21 cellular contexts compared by ENCODE assay signal in the genomic region with DNA sequence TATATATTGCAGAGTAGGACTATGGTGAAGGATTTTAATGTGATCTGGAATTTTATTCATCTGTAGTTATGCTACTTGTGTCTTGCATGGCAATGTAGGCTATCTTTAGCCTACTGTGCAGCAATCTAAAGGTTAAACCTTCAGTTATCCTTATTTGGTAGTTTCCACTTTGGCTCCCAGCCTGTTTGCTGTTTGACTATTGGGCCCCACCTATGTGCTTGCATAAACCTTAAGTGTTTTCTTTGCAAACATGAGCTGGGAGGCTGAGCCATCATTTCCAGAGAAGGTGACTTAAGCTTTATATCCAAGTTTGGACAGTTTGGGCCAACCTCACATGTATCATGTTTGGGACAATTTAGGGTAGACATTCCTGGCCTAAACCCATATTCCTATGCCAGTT.
A peak's percentile ranks its signal among the peaks of the same experiment; 100 is the strongest.
DNase-seq lines count a peak whose midpoint lies in the region; ATAC-seq and TF ChIP-seq lines count a peak whose summit lies in the region.
"Had no signal": no experiment of that assay in that cellular context is flagged by ENCODE, and none has a peak within 500 bp of the region (broad histone marks: within the 10 kb centered on the region; RNA-seq: fewer than 3 reads in every experiment).

No MANE protein-coding gene starts in this region.

- ATAC-seq in left lung (peak; percentile 87), GM21423 (IDR thresholded peaks at IDR 0.05; ENCODE audit: unreplicated experiment) (no peak)
- ATAC-seq: GM23338, T-cell had no signal

- H3K4me3 ChIP-seq in LNCaP clone FGC (ENCODE audit: low read depth, low read length) (no peak overlapping the region), left lung (no peak overlapping the region)
- H3K4me3 ChIP-seq: BLaER1, GM23338 had no signal

- no peak for TF ChIP-seq CTCF in LNCaP clone FGC (IDR thresholded peaks at IDR 0.05; ENCODE audit: control insufficient read depth, extremely low read depth, insufficient read depth)
- TF ChIP-seq CTCF in left lung (IDR thresholded peaks at IDR 0.05): no peak
- TF ChIP-seq CTCF in type B pancreatic cell (conservative IDR thresholded peaks at IDR 0.05): no peak

- intact Hi-C loops in left lung (cut with DNase I): no loop called here

- H3K9me3 Mint-ChIP-seq in type B pancreatic cell: peaks cover 11% of the 10 kb centered on the region

- no peaks in the 10 kb centered on the region for H3K4me1 Mint-ChIP-seq in type B pancreatic cell (ENCODE audit: unreplicated experiment)
- H3K4me1 Mint-ChIP-seq: CD4-positive, CD25-positive, alpha-beta regulatory T cell; GM23338; H9; T-cell had no signal

- DNase-seq in DMS53 (lab: John Stamatoyannopoulos, UW) (peak; percentile 76), LNCaP clone FGC (ENCODE audit: low read depth) (peak; percentile 2), SHP77 (lab: John Stamatoyannopoulos, UW) (peak; percentile 32 to 38), left lung (peak in 1 of 2 donors; percentile 33), type B pancreatic cell (ENCODE audit: extremely low spot score, unreplicated experiment) (no peak), NCI-H2107 treated with DMSO at 0.1 percent for 48 hours (lab: John Stamatoyannopoulos, UW; ENCODE audit: unreplicated experiment) (no peak)
- DNase-seq: CD4-positive, CD25-positive, alpha-beta regulatory T cell; DMS153; H9; IMR-90; KG1; NCI-H1092; NCI-H1417 treated with DMSO at 0.1 percent for 48 hours; NCI-H187; NCI-H2107; NCI-H446; NCI-H526 treated with DMSO at 0.1 percent for 48 hours; T-cell had no signal

- H3K36me3 Mint-ChIP-seq in type B pancreatic cell: no peaks in the 10 kb centered on the region
- H3K36me3 Mint-ChIP-seq: CD4-positive, CD25-positive, alpha-beta regulatory T cell; T-cell had no signal

- H3K36me3 ChIP-seq in left lung: no peaks in the 10 kb centered on the region
- H3K36me3 ChIP-seq: BLaER1 had no signal

- no peak overlapping the region for H3K27ac Mint-ChIP-seq in type B pancreatic cell
- H3K27ac Mint-ChIP-seq: CD4-positive, CD25-positive, alpha-beta regulatory T cell; GM23338; H9; T-cell had no signal

- no peaks in the 10 kb centered on the region for H3K27me3 ChIP-seq in left lung
- H3K27me3 ChIP-seq: BLaER1 had no signal

- no peaks in the 10 kb centered on the region for H3K27me3 Mint-ChIP-seq in type B pancreatic cell
- H3K27me3 Mint-ChIP-seq: CD4-positive, CD25-positive, alpha-beta regulatory T cell; T-cell had no signal

- H3K9me3 ChIP-seq in left lung: peaks cover 0 to 16% of the 10 kb centered on the region in 2 donors

- H3K4me3 Mint-ChIP-seq in type B pancreatic cell: no peak overlapping the region
- H3K4me3 Mint-ChIP-seq: CD4-positive, CD25-positive, alpha-beta regulatory T cell; GM23338; H9; T-cell had no signal

- no peaks in the 10 kb centered on the region for H3K4me1 ChIP-seq in left lung
- H3K4me1 ChIP-seq: BLaER1 had no signal

- no peak overlapping the region for H3K27ac ChIP-seq in left lung
- H3K27ac ChIP-seq: BLaER1 had no signal

Comparison
In these comparisons a context has a peak if more than half of its experiments do, and no peak if none do; other contexts are left out.
1. DNase-seq: peak in DMS53 (single experiment), LNCaP clone FGC (single experiment) and SHP77 (2 of 2); none in type B pancreatic cell (single experiment) and NCI-H2107 treated with DMSO at 0.1 percent for 48 hours (single experiment).